Comparison of ENCODE assay signal across 1 cellular context in genomic region chr5:142727736-142728047, GRCh38.
TF ChIP-seq lines count a peak whose summit lies in the region.

No MANE protein-coding gene starts in this region.

TF ChIP-seq in K562, 482 proteins besides CTCF, POLR2A, EP300 and RAD21 (continued from another document):
- TF ChIP-seq FIP1L1 (IDR thresholded peaks at IDR 0.05; ENCODE audit: low read depth, low read length, poor library complexity, severe bottlenecking) (no peak), ZNF395 (CRISPR knock-in tag; IDR thresholded peaks at IDR 0.05) (peak; percentile 19; the same call in 1 of the 2 replicates), ATF1 (CRISPR knock-in tag; IDR thresholded peaks at IDR 0.05) (no peak), ATF1 (tag; IDR thresholded peaks at IDR 0.05) (no peak), ZNF140 (CRISPR knock-in tag; IDR thresholded peaks at IDR 0.05) (no peak), ATF6 (CRISPR knock-in tag; IDR thresholded peaks at IDR 0.05) (no peak), RB1 (IDR thresholded peaks at IDR 0.05; ENCODE audit: low read depth) (no peak), ETV6 (IDR thresholded peaks at IDR 0.05; ENCODE audit: borderline replicate concordance in 1 of 2, low read depth in 2 of 2, low read length in 1 of 2) (no peak), ETV6 (CRISPR knock-in tag; IDR thresholded peaks at IDR 0.05; ENCODE audit: borderline replicate concordance) (no peak), XRCC4 (IDR thresholded peaks at IDR 0.05; ENCODE audit: extremely low read depth, insufficient read depth, insufficient read length) (no peak), RAD51 (IDR thresholded peaks at IDR 0.05; ENCODE audit: borderline replicate concordance, low read depth) (no peak), ZNF197 (CRISPR knock-in tag; IDR thresholded peaks at IDR 0.05; ENCODE audit: low read depth) (0 out of 2 replicates have a peak, but pooled peaks have one; percentile 44), RNF2 (IDR thresholded peaks at IDR 0.05) (peak; percentile 34; the same call in 1 of the 2 replicates)
TF ChIP-seq in K562: peak in this region for 19.
